In genomic region chr21:45875416-45875760, GRCh38 we compare ENCODE assay signal across 20 cellular contexts.
DNase-seq lines count a peak whose midpoint lies in the region; ATAC-seq, FAIRE-seq and TF ChIP-seq lines count a peak whose summit lies in the region.
"Had no signal": no experiment of that assay in that cellular context is flagged by ENCODE, and none has a peak within 500 bp of the region (broad histone marks: within the 10 kb centered on the region; RNA-seq: fewer than 3 reads in every experiment).

No MANE protein-coding gene starts in this region.

- no peak overlapping the region for H4K91ac ChIP-seq in H1 (replicated peaks; ENCODE audit: insufficient read length, low read length)
- no peak overlapping the region for H4K91ac ChIP-seq in neuronal stem cell (ENCODE audit: low read depth, low read length, poor library complexity)

- DNase-seq in PC-9 (no peak), H1 (ENCODE audit: low read depth in 1 of 2, low spot score in 2 of 2) (no peak), neuronal stem cell (ENCODE audit: low spot score) (no peak), inferior parietal cortex (ENCODE audit: extremely low spot score) (no peak), LoVo (ENCODE audit: low spot score) (no peak)
- no peak for DNase-seq in stimulated activated naive CD4-positive, alpha-beta T cell treated with Interleukin-2 at 50 U/mL for 16 hours (lab: John Stamatoyannopoulos, UW)
- DNase-seq: activated B cell treated with CpG ODN at 0.5 μM for 24 hours; activated CD4-positive, alpha-beta memory T cell treated with anti-CD3 and anti-CD28 coated beads, Interleukin-2, amount 10 ng/mL, durations not matched to agents 7 days and 5 days; activated naive CD4-positive, alpha-beta T cell treated with anti-CD3 and anti-CD28 coated beads, Interleukin-2, amount 50 U/mL, for 16 hours; endodermal cell; NCI-H1417 treated with DMSO at 0.1 percent for 48 hours; NCI-H526 treated with DMSO at 0.1 percent for 48 hours; OCI-M1; T-helper 9 cell had no signal

- H3K9me2 ChIP-seq in PC-9 (ENCODE audit: insufficient read depth), result no peaks in the 10 kb centered on the region

- ATAC-seq in GM18517 (IDR thresholded peaks at IDR 0.05; ENCODE audit: unreplicated experiment), result no peak
- ATAC-seq: left lobe of liver had no signal

- no peaks in the 10 kb centered on the region for H3K36me3 ChIP-seq in ACC112 (ENCODE audit: insufficient read depth, low read length)
- H3K36me3 ChIP-seq in PC-9 (ENCODE audit: low read depth), result no peaks in the 10 kb centered on the region
- no peaks in the 10 kb centered on the region for H3K36me3 ChIP-seq in H1 (ENCODE audit: control insufficient read depth in 2 of 4, insufficient read depth in 4 of 4, low read length in 3 of 4)
- H3K36me3 ChIP-seq in neuronal stem cell (replicated peaks in 1 of 2; ENCODE audit: control insufficient read depth in 2 of 2, insufficient read depth in 2 of 2, low read length in 2 of 2), result no peaks in the 10 kb centered on the region
- H3K36me3 ChIP-seq: neutrophil had no signal

- no peaks in the 10 kb centered on the region for H3K23me2 ChIP-seq in H1 (ENCODE audit: low read depth, low read length)

- no peak overlapping the region for H2BK20ac ChIP-seq in H1 (ENCODE audit: low read length)

- H2AK5ac ChIP-seq in H1 (ENCODE audit: low read depth, low read length) (no peak overlapping the region), neuronal stem cell (ENCODE audit: low read depth, low read length) (peak overlapping the region; percentile 89)

- H2BK12ac ChIP-seq in H1 (ENCODE audit: low read depth, low read length) (no peak overlapping the region; the same call in 1 of the 2 replicates), neuronal stem cell (ENCODE audit: low read length) (no peak overlapping the region)

- H3K79me1 ChIP-seq in H1 (ENCODE audit: low read depth, low read length) (no peaks in the 10 kb centered on the region), neuronal stem cell (ENCODE audit: low read depth, low read length) (no peaks in the 10 kb centered on the region)

- H4K8ac ChIP-seq in H1 (ENCODE audit: extremely low read depth, insufficient read depth, low read length) (peak overlapping the region; percentile 80), neuronal stem cell (ENCODE audit: low read depth, low read length) (no peak overlapping the region)

- no peak overlapping the region for H2BK15ac ChIP-seq in H1 (ENCODE audit: low read length)
- peak overlapping the region; percentile 62 for H2BK15ac ChIP-seq in neuronal stem cell (ENCODE audit: low read length)

- TF ChIP-seq EP300 in H1 (IDR thresholded peaks at IDR 0.05; ENCODE audit: borderline replicate concordance in 1 of 2, low read depth in 2 of 2, low read length in 2 of 2), result no peak

- intact Hi-C loops in PC-9 (cut with micrococcal nuclease; ENCODE audit: unreplicated experiment), result no loop called here

- no peak for TF ChIP-seq RAD21 in H1 (IDR thresholded peaks at IDR 0.05 in 1 of 2, conservative IDR thresholded peaks at IDR 0.05 in 1 of 2; ENCODE audit: low read depth in 2 of 2, low read length in 2 of 2)

- H3K9me3 ChIP-seq in PC-9 (ENCODE audit: insufficient read depth, low read depth) (no peaks in the 10 kb centered on the region), H1 (ENCODE audit: insufficient read depth in 2 of 2, low read depth in 1 of 2, low read length in 1 of 2) (no peaks in the 10 kb centered on the region), neuronal stem cell (replicated peaks in 1 of 2; ENCODE audit: control insufficient read depth in 2 of 2, insufficient read depth in 1 of 2, low read depth in 1 of 2, low read length in 2 of 2) (no peaks in the 10 kb centered on the region)
- H3K9me3 ChIP-seq: neutrophil had no signal

- TF ChIP-seq POLR2A in H1 (IDR thresholded peaks at IDR 0.05; ENCODE audit: control extremely low read depth in 1 of 2, low read depth in 2 of 2, low read length in 2 of 2), result no peak

- H3K4me3 ChIP-seq in ACC112 (ENCODE audit: low read depth, low read length) (peak overlapping the region; percentile 10; the same call in 1 of the 2 replicates), PC-9 (0 out of 2 replicates have a peak overlapping the region, but pooled peaks have one; percentile 31), H1 (ENCODE audit: extremely low read depth in 1 of 4, insufficient read depth in 2 of 4, low read depth in 3 of 4, low read length in 4 of 4) (no peak overlapping the region), neuronal stem cell (ENCODE audit: low read length in 2 of 2) (no peak overlapping the region)

- no peak overlapping the region for H2BK120ac ChIP-seq in H1 (replicated peaks; ENCODE audit: low read depth, low read length)
- H2BK120ac ChIP-seq in neuronal stem cell (ENCODE audit: low read depth, low read length), result no peak overlapping the region

- POLR2A ChIA-PET in PC-9 (lab: Charles Lee; ENCODE audit: unreplicated experiment) (no interaction called here), H1 (lab: Charles Lee; ENCODE audit: partially characterized antibody) (no interaction called here)

- H3K14ac ChIP-seq in H1 (ENCODE audit: insufficient read length) (no peak overlapping the region), neuronal stem cell (ENCODE audit: low read length) (no peak overlapping the region)

- no peak for FAIRE-seq in H1 (lab: Jason Lieb, UNC)
- FAIRE-seq: colon had no signal

- H3K56ac ChIP-seq in H1 (replicated peaks; ENCODE audit: insufficient read length, low read depth, low read length), result no peak overlapping the region

- H3K9ac ChIP-seq in H1 (replicated peaks in 1 of 4; ENCODE audit: extremely low read depth in 1 of 4, low read depth in 3 of 4, low read length in 3 of 4) (no peak overlapping the region; a peak in 1 of 7 replicates), neuronal stem cell (ENCODE audit: low read depth, low read length, poor library complexity) (no peak overlapping the region)

- peak overlapping the region; percentile 69 for H3K4me2 ChIP-seq in PC-9
- H3K4me2 ChIP-seq in H1 (ENCODE audit: insufficient read depth in 1 of 2, low read depth in 2 of 2, low read length in 2 of 2), result no peak overlapping the region
- no peak overlapping the region for H3K4me2 ChIP-seq in neuronal stem cell (ENCODE audit: insufficient read depth, low read length, poor library complexity, severe bottlenecking)

- H3K27me3 ChIP-seq in ACC112 (ENCODE audit: insufficient read depth, low read length) (no peaks in the 10 kb centered on the region), PC-9 (ENCODE audit: insufficient read depth, low read depth) (no peaks in the 10 kb centered on the region), H1 (replicated peaks in 1 of 4; ENCODE audit: control insufficient read depth in 3 of 4, extremely low read depth in 1 of 4, insufficient read depth in 3 of 4, low read length in 3 of 4) (no peaks in the 10 kb centered on the region), neuronal stem cell (ENCODE audit: control insufficient read depth in 3 of 3, insufficient read depth in 3 of 3, low read depth in 1 of 3, low read length in 3 of 3) (peaks cover 0 to 34% (median 0%) of the 10 kb centered on the region in 3 experiments)
- H3K27me3 ChIP-seq: neutrophil had no signal

- H3K18ac ChIP-seq in H1 (ENCODE audit: extremely low read depth, low read length) (no peak overlapping the region; the same call in 1 of the 2 replicates), neuronal stem cell (ENCODE audit: low read length) (peak overlapping the region; percentile 85)

- no peak overlapping the region for H2AFZ ChIP-seq in ACC112 (ENCODE audit: low read length, unreplicated experiment)
- no peak overlapping the region for H2AFZ ChIP-seq in PC-9
- no peak overlapping the region for H2AFZ ChIP-seq in H1 (ENCODE audit: low read length)
- H2AFZ ChIP-seq in neuronal stem cell (ENCODE audit: low read length), result peak overlapping the region; percentile 45

- no TSS peak for BruUV-seq in PC-9 (replicated peaks; lab: Mats Ljungman, UMichigan)

- TF ChIP-seq CTCF in PC-9 (conservative IDR thresholded peaks at IDR 0.05) (no peak), H1 (IDR thresholded peaks at IDR 0.05; ENCODE audit: control extremely low read depth in 1 of 3, insufficient read depth in 1 of 3, low read depth in 1 of 3, low read length in 3 of 3) (no peak)

- H3K27ac ChIP-seq in ACC112 (ENCODE audit: low read depth, low read length) (peak overlapping the region; percentile 82), PC-9 (no peak overlapping the region), H1 (ENCODE audit: low read depth, low read length) (no peak overlapping the region), neuronal stem cell (replicated peaks; ENCODE audit: low read length) (no peak overlapping the region)
- H3K27ac ChIP-seq: C4-2B, neutrophil had no signal

- H3K23ac ChIP-seq in H1 (ENCODE audit: insufficient read length) (no peak overlapping the region), neuronal stem cell (ENCODE audit: low read depth, low read length, poor library complexity) (peak overlapping the region; percentile 40)

- H2BK5ac ChIP-seq in H1 (ENCODE audit: low read depth, low read length) (0 out of 2 replicates have a peak overlapping the region, but pooled peaks have one; percentile 35), neuronal stem cell (ENCODE audit: low read length) (no peak overlapping the region)

- CTCF ChIA-PET in PC-9 (lab: Charles Lee), result no interaction called here
- CTCF ChIA-PET in H1 (lab: Charles Lee; ENCODE audit: partially characterized antibody), result interaction anchor here (1.3 to 6.2 kb wide), 2 partner anchors 47 to 280 kb away, joined by 3 to 30 read pairs; no protein-coding TSS in a partner anchor

- H3K4ac ChIP-seq in H1 (replicated peaks; ENCODE audit: insufficient read length, low read depth, low read length) (no peak overlapping the region), neuronal stem cell (ENCODE audit: low read length) (peak overlapping the region; percentile 30)

- 90% methylated on average over 6 of the region's 6 CpGs; no CpG with 5 or more reads in 1 of the 2 experiments for WGBS in H1 (ENCODE audit: extremely low coverage in 1 of 2, insufficient coverage in 1 of 2, insufficient read length in 1 of 2, insufficient replicate concordance in 2 of 2, low coverage in 1 of 2, low lambda C conversion rate in 2 of 2, missing lambda C conversion rate in 1 of 2), 2 experiments
- WGBS in neuronal stem cell (ENCODE audit: extremely low coverage in 2 of 2, insufficient read length in 2 of 2, insufficient replicate concordance in 1 of 2), 2 donors, result no CpG with 5 or more reads among the region's 6 CpGs

- H3F3A ChIP-seq in PC-9 (ENCODE audit: insufficient read depth, low read depth), result no peaks in the 10 kb centered on the region

- H4K20me1 ChIP-seq in PC-9 (ENCODE audit: insufficient read depth), result no peaks in the 10 kb centered on the region
- no peaks in the 10 kb centered on the region for H4K20me1 ChIP-seq in H1 (replicated peaks in 1 of 2; ENCODE audit: control insufficient read depth in 1 of 2, insufficient read depth in 2 of 2, low read length in 2 of 2)

- no peak overlapping the region for H4K5ac ChIP-seq in H1 (ENCODE audit: insufficient read length, low read depth, low read length)

- peaks cover 48% of the 10 kb centered on the region for H3K4me1 ChIP-seq in ACC112 (ENCODE audit: control insufficient read depth, insufficient read depth, low read length, unreplicated experiment)
- peaks cover 18% of the 10 kb centered on the region for H3K4me1 ChIP-seq in PC-9 (replicated peaks; ENCODE audit: insufficient read depth)
- H3K4me1 ChIP-seq in H1 (replicated peaks in 1 of 4; ENCODE audit: control insufficient read depth in 3 of 4, insufficient read depth in 4 of 4, low read length in 3 of 4), result peaks cover 0 to 3% (median 0%) of the 10 kb centered on the region in 4 experiments; a peak in 3 of 7 replicates
- peaks cover 13 to 23% of the 10 kb centered on the region in 2 donors for H3K4me1 ChIP-seq in neuronal stem cell (ENCODE audit: control insufficient read depth in 2 of 2, insufficient read depth in 1 of 2, low read depth in 1 of 2, low read length in 2 of 2)

- H3K79me2 ChIP-seq in ACC112 (ENCODE audit: control insufficient read depth, insufficient read depth, low read length, unreplicated experiment) (no peaks in the 10 kb centered on the region), PC-9 (ENCODE audit: low read depth) (no peaks in the 10 kb centered on the region), H1 (ENCODE audit: control insufficient read depth in 1 of 2, insufficient read depth in 2 of 2, low read length in 2 of 2) (no peaks in the 10 kb centered on the region)

Comparison
In these comparisons a context has a peak if more than half of its experiments do, and no peak if none do; other contexts are left out.
1. H3K4me3 ChIP-seq: peak in ACC112 (single experiment) and PC-9 (single experiment); none in H1 (0 of 4) and neuronal stem cell (0 of 2).